In the genomic region with DNA sequence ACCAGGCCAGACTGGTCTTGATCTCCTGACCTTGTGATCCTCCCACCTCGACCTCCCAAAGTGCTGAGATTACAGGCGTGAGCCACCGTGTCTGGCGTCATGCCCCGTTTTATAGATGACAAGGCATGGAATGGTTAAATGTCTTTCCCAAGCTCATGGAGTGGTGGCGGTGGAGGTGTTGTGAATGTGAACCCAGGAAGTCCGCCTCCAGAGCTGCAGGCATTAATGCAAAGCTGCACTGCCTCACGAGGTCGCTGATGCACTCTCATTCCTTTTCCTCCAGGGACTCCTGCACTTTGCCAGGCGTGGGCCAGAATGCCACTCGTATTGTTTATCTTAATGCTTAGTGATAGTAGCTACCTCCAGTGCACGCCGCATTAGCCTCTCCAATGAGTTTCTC, we compare ENCODE assay signal across 13 cellular contexts.
DNase-seq lines count a peak whose midpoint lies in the region; ATAC-seq and TF ChIP-seq lines count a peak whose summit lies in the region.
"Had no signal": no experiment of that assay in that cellular context is flagged by ENCODE, and none has a peak within 500 bp of the region (broad histone marks: within the 10 kb centered on the region; RNA-seq: fewer than 3 reads in every experiment).

No MANE protein-coding gene starts in this region.

- H3K4me1 Mint-ChIP-seq in glutamatergic neuron (ENCODE audit: low read depth, unreplicated experiment) (peaks cover 6% of the 10 kb centered on the region), mesothelial cell of epicardium (peaks cover 27% of the 10 kb centered on the region)
- H3K4me1 Mint-ChIP-seq: stimulated activated memory B cell treated with anti-CD40 and anti-IgM and Interleukin-4, amounts not matched to agents 10 μg/mL and 1 μg/mL and 100 μg/mL, for 72 hours had no signal

- TF ChIP-seq CTCF in glutamatergic neuron (IDR thresholded peaks at IDR 0.05; ENCODE audit: partially characterized antibody, unreplicated experiment) (no peak), mucosa of descending colon (IDR thresholded peaks at IDR 0.05) (no peak), mesothelial cell of epicardium (IDR thresholded peaks at IDR 0.05; ENCODE audit: unreplicated experiment) (no peak)

- H3K27ac Mint-ChIP-seq in glutamatergic neuron (ENCODE audit: unreplicated experiment) (no peak overlapping the region), mesothelial cell of epicardium (no peak overlapping the region)
- H3K27ac Mint-ChIP-seq: stimulated activated memory B cell treated with anti-CD40 and anti-IgM and Interleukin-4, amounts not matched to agents 10 μg/mL and 1 μg/mL and 100 μg/mL, for 72 hours had no signal

- intact Hi-C loops in mucosa of descending colon (cut with DNase I, micrococcal nuclease): no loop called here

- H3K9me3 ChIP-seq in mucosa of descending colon: no peaks in the 10 kb centered on the region
- H3K9me3 ChIP-seq: BLaER1 treated with 17β-estradiol and CSF1 and Interleukin-3, amounts not matched to agents 10 nM and 100 nM had no signal

- H3K4me3 ChIP-seq in mucosa of descending colon: no peak overlapping the region
- H3K4me3 ChIP-seq: BLaER1 treated with 17β-estradiol and CSF1 and Interleukin-3, amounts not matched to agents 10 nM and 100 nM had no signal

- peak; percentile 77 for ATAC-seq in mucosa of descending colon
- no peak for ATAC-seq in HG02885 (IDR thresholded peaks at IDR 0.05; ENCODE audit: poor library complexity, unreplicated experiment)
- ATAC-seq: esophagus mucosa; stimulated activated memory B cell treated with anti-CD40 and anti-IgM and Interleukin-4, amounts not matched to agents 10 μg/mL and 1 μg/mL and 100 μg/mL, for 72 hours had no signal

- H3K4me3 Mint-ChIP-seq in glutamatergic neuron (ENCODE audit: unreplicated experiment) (no peak overlapping the region), mesothelial cell of epicardium (no peak overlapping the region)
- H3K4me3 Mint-ChIP-seq: stimulated activated memory B cell treated with anti-CD40 and anti-IgM and Interleukin-4, amounts not matched to agents 10 μg/mL and 1 μg/mL and 100 μg/mL, for 72 hours had no signal

- no peaks in the 10 kb centered on the region for H3K4me1 ChIP-seq in mucosa of descending colon (ENCODE audit: low read depth)

- DNase-seq in DMS53 (lab: John Stamatoyannopoulos, UW) (peak; percentile 91), NCI-H187 (lab: John Stamatoyannopoulos, UW) (peak; percentile 11 to 12), glutamatergic neuron (peak; percentile 29), mucosa of descending colon (peak in 2 of 3 donors; percentile 61 to 70), mesothelial cell of epicardium (ENCODE audit: low spot score in 2 of 2, unreplicated experiment in 2 of 2) (no peak), midbrain (lab: John Stamatoyannopoulos, UW) (no peak)
- DNase-seq in activated CD4-positive, alpha-beta T cell treated with anti-CD3 and anti-CD28 coated beads, Interleukin-2, amount 50 U/mL, for 4 hours: no peak
- DNase-seq: activated CD4-positive, alpha-beta T cell treated with anti-CD3 and anti-CD28 coated beads, Interleukin-2, amount 50 U/mL, for 1 hour; stimulated activated CD4-positive, alpha-beta T cell treated with anti-CD3 and anti-CD28 coated beads, Interleukin-1b, Interleukin-23, amount 100 ng/mL, for 48 hours had no signal

- H3K27me3 Mint-ChIP-seq in glutamatergic neuron (ENCODE audit: unreplicated experiment) (no peaks in the 10 kb centered on the region), mesothelial cell of epicardium (ENCODE audit: low read depth) (peaks cover 49% of the 10 kb centered on the region)
- H3K27me3 Mint-ChIP-seq: stimulated activated memory B cell treated with anti-CD40 and anti-IgM and Interleukin-4, amounts not matched to agents 10 μg/mL and 1 μg/mL and 100 μg/mL, for 72 hours had no signal

- H3K36me3 Mint-ChIP-seq in glutamatergic neuron (ENCODE audit: unreplicated experiment) (no peaks in the 10 kb centered on the region), mesothelial cell of epicardium (peaks cover 2% of the 10 kb centered on the region)

- H3K36me3 ChIP-seq in mucosa of descending colon (ENCODE audit: low read depth): no peaks in the 10 kb centered on the region
- H3K36me3 ChIP-seq: BLaER1 treated with 17β-estradiol and CSF1 and Interleukin-3, amounts not matched to agents 10 nM and 100 nM had no signal

- H3K9me3 Mint-ChIP-seq in glutamatergic neuron (ENCODE audit: unreplicated experiment) (no peaks in the 10 kb centered on the region), mesothelial cell of epicardium (peaks cover 6% of the 10 kb centered on the region)
- H3K9me3 Mint-ChIP-seq: stimulated activated memory B cell treated with anti-CD40 and anti-IgM and Interleukin-4, amounts not matched to agents 10 μg/mL and 1 μg/mL and 100 μg/mL, for 72 hours had no signal

Comparison
In these comparisons a context has a peak if more than half of its experiments do, and no peak if none do; other contexts are left out.
1. DNase-seq: peak in DMS53 (single experiment), NCI-H187 (2 of 2), glutamatergic neuron (single experiment) and mucosa of descending colon (2 of 3); none in mesothelial cell of epicardium (0 of 2), activated CD4-positive, alpha-beta T cell treated with anti-CD3 and anti-CD28 coated beads, Interleukin-2, amount 50 U/mL, for 4 hours (0 of 2) and midbrain (single experiment).